16 cellular contexts compared by ENCODE assay signal in genomic region chr22:18095101-18095805, GRCh38. TPM values are rescaled to one million over a fixed set of nuclear protein-coding genes. Genes with fewer than 3 reads are reported as not detected.
A peak's percentile ranks its signal among the peaks of the same experiment; 100 is the strongest.
DNase-seq lines count a peak whose midpoint lies in the region; ATAC-seq and TF ChIP-seq lines count a peak whose summit lies in the region.
"Had no signal": no experiment of that assay in that cellular context is flagged by ENCODE, and none has a peak within 500 bp of the region (broad histone marks: within the 10 kb centered on the region; RNA-seq: fewer than 3 reads in every experiment).

No MANE protein-coding gene starts in this region.

- no peaks in the 10 kb centered on the region for H3K36me3 ChIP-seq in aorta (ENCODE audit: control insufficient read depth in 1 of 2, insufficient read depth in 2 of 2, low read length in 1 of 2)

- peak overlapping the region; percentile 20 for H3K27ac Mint-ChIP-seq in stimulated activated effector memory CD8-positive, alpha-beta T cell treated with anti-CD3 and anti-CD28 coated beads, Interleukin-12 subunit alpha, Interleukin-12 subunit beta, amount 100 ng/mL, for 72 hours
- H3K27ac Mint-ChIP-seq: activated naive CD4-positive, alpha-beta T cell treated with anti-CD3 and anti-CD28 coated beads for 36 hours had no signal

- H3K4me1 Mint-ChIP-seq in stimulated activated effector memory CD8-positive, alpha-beta T cell treated with anti-CD3 and anti-CD28 coated beads, Interleukin-12 subunit alpha, Interleukin-12 subunit beta, amount 100 ng/mL, for 72 hours: peaks cover 35% of the 10 kb centered on the region

- H3K4me3 Mint-ChIP-seq in stimulated activated effector memory CD8-positive, alpha-beta T cell treated with anti-CD3 and anti-CD28 coated beads, Interleukin-12 subunit alpha, Interleukin-12 subunit beta, amount 100 ng/mL, for 72 hours: no peak overlapping the region
- H3K4me3 Mint-ChIP-seq: activated naive CD4-positive, alpha-beta T cell treated with anti-CD3 and anti-CD28 coated beads for 36 hours; H9 had no signal

- H3K9me3 ChIP-seq in aorta (ENCODE audit: control insufficient read depth, low read length): no peaks in the 10 kb centered on the region

- H3K27ac ChIP-seq in aorta (ENCODE audit: low read depth in 1 of 2, low read length in 2 of 2): no peak overlapping the region
- H3K27ac ChIP-seq: PC-9 had no signal

- ATAC-seq in stimulated activated effector memory CD8-positive, alpha-beta T cell treated with anti-CD3 and anti-CD28 coated beads, Interleukin-12 subunit alpha, Interleukin-12 subunit beta, amount 100 ng/mL, for 72 hours: peak; percentile 53
- no peak for ATAC-seq in aorta (ENCODE audit: low FRiP score)
- ATAC-seq in HG03520 (IDR thresholded peaks at IDR 0.05; ENCODE audit: unreplicated experiment): no peak

- no peaks in the 10 kb centered on the region for H3K4me1 ChIP-seq in aorta (ENCODE audit: control insufficient read depth in 1 of 2, insufficient read depth in 2 of 2, low read length in 2 of 2)

- WGBS in aorta, 2 donors: 88 to 90% methylated on average over 8 of the region's 8 CpGs

- DNase-seq in activated effector memory CD4-positive, alpha-beta T cell treated with anti-CD3 and anti-CD28 coated beads, Interleukin-2, amount 50 U/mL, for 16 hours: peak; percentile 51
- DNase-seq in activated effector memory CD4-positive, alpha-beta T cell treated with Interleukin-2 at 50 U/mL for 16 hours: no peak
- peak; percentile 34 for DNase-seq in MV-4-11 (lab: John Stamatoyannopoulos, UW)
- peak; percentile 14 for DNase-seq in fibroblast of villous mesenchyme (ENCODE audit: low read depth)
- no peak for DNase-seq in stimulated activated effector memory CD8-positive, alpha-beta T cell treated with anti-CD3 and anti-CD28 coated beads, Interleukin-12 subunit alpha, Interleukin-12 subunit beta, amount 100 ng/mL, for 72 hours (ENCODE audit: low spot score in 2 of 2)
- no peak for DNase-seq in aorta
- no peak for DNase-seq in NCI-H187 (lab: John Stamatoyannopoulos, UW)
- DNase-seq: activated naive CD4-positive, alpha-beta T cell treated with anti-CD3 and anti-CD28 coated beads for 36 hours; erythroblast; H9; left cardiac atrium; NCI-H1105; NCI-H510A treated with DMSO at 0.1 percent for 48 hours; PC-9; stimulated activated CD4-positive, alpha-beta T cell treated with anti-CD3 and anti-CD28 coated beads, Interleukin-4, amount 100 ng/mL, for 4 hours had no signal

- no peak overlapping the region for H3K4me3 ChIP-seq in fibroblast of villous mesenchyme (ENCODE audit: low read depth, low read length)
- no peak overlapping the region for H3K4me3 ChIP-seq in aorta (ENCODE audit: low read length in 2 of 2)
- H3K4me3 ChIP-seq: PC-9 had no signal

- no peaks in the 10 kb centered on the region for H3K9me3 Mint-ChIP-seq in stimulated activated effector memory CD8-positive, alpha-beta T cell treated with anti-CD3 and anti-CD28 coated beads, Interleukin-12 subunit alpha, Interleukin-12 subunit beta, amount 100 ng/mL, for 72 hours
- H3K9me3 Mint-ChIP-seq: H9 had no signal

- no peak for TF ChIP-seq CTCF in fibroblast of villous mesenchyme (IDR thresholded peaks at IDR 0.05; ENCODE audit: insufficient read depth, low read depth, low read length)

- H3K27me3 ChIP-seq in aorta (ENCODE audit: control insufficient read depth in 1 of 2, insufficient read depth in 2 of 2, low read length in 1 of 2): no peaks in the 10 kb centered on the region

- intact Hi-C loops in aorta (cut with DNase I): no loop called here

- peaks cover 65% of the 10 kb centered on the region for H3K36me3 Mint-ChIP-seq in stimulated activated effector memory CD8-positive, alpha-beta T cell treated with anti-CD3 and anti-CD28 coated beads, Interleukin-12 subunit alpha, Interleukin-12 subunit beta, amount 100 ng/mL, for 72 hours

RNA-seq across cellular contexts. Expression of gene TUBA8, which starts 15.4 kb away (rescaled TPM):
- total RNA-seq in fibroblast of villous mesenchyme (under 0.01 and 0.32 TPM in 2 replicates), aorta (1 to 10 TPM; 2.6 to 3.1 TPM)
- 1 to 10 TPM; 1.6 to 2.7 TPM for polyA plus RNA-seq in aorta

RNA-seq across cellular contexts. Expression of gene PEX26, which starts 17.5 kb away (rescaled TPM):
- total RNA-seq in fibroblast of villous mesenchyme (19.6 and 21.6 TPM in 2 replicates), aorta (10 to 100 TPM; 28.5 to 34.1 TPM)
- polyA plus RNA-seq in aorta: 10 to 100 TPM; 10.9 to 14.5 TPM

RNA-seq across cellular contexts. Expression of gene USP18, which starts 54.7 kb away (rescaled TPM):
- total RNA-seq in fibroblast of villous mesenchyme (3.9 and 9.5 TPM in 2 replicates), aorta (1 to 10 TPM; 4.3 to 4.4 TPM)
- 1 to 10 TPM; 1.3 to 3.0 TPM for polyA plus RNA-seq in aorta

Comparison
In these comparisons a context has a peak if more than half of its experiments do, and no peak if none do; other contexts are left out.
1. DNase-seq: peak in activated effector memory CD4-positive, alpha-beta T cell treated with anti-CD3 and anti-CD28 coated beads, Interleukin-2, amount 50 U/mL, for 16 hours (single experiment), MV-4-11 (single experiment) and fibroblast of villous mesenchyme (single experiment); none in activated effector memory CD4-positive, alpha-beta T cell treated with Interleukin-2 at 50 U/mL for 16 hours (single experiment), stimulated activated effector memory CD8-positive, alpha-beta T cell treated with anti-CD3 and anti-CD28 coated beads, Interleukin-12 subunit alpha, Interleukin-12 subunit beta, amount 100 ng/mL, for 72 hours (0 of 2), aorta (0 of 2) and NCI-H187 (0 of 2).